Comparison of ENCODE assay signal across 7 cellular contexts in the genomic region with DNA sequence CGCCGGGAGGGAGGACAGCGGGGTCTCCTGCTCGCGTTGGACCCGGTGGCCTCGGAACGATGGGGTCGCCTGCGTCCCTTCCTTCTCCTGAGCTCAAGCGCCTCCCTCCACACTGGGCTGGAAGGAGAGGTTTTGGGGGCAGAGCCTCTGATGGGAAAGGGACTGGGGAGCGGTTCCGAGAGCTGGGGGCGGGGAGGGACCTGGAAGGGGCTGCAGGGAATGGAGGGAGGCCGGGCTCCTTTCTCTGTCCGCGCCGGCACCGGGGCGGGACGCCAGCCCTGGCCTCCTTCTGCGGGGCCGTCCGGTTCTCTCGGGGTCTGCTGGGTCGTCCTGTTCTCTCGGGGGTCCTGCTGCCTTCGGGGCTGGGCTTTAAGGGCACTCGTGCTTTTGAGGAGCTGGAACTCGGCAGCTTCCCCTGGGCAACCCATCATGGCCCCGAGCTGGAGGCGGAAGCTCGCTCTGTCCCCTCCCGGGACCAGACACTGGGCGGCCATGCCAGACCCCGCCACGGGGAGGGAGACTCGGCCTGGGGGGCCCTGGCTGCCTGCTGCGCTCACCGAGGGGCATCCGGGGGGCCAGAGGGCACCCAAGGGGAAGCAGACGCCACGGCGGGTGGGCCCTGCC.
A peak's percentile ranks its signal among the peaks of the same experiment; 100 is the strongest.
DNase-seq lines count a peak whose midpoint lies in the region; ATAC-seq and TF ChIP-seq lines count a peak whose summit lies in the region.
"Not testable (repeated sequence)": the region's sequence is repeated elsewhere in the genome, so short reads cannot be mapped to it uniquely, and the experiment has no call there.

No MANE protein-coding gene starts in this region.

- not testable (repeated sequence) for TF ChIP-seq CTCF in CD14-positive monocyte (IDR thresholded peaks at IDR 0.05); coronary artery (IDR thresholded peaks at IDR 0.05); suprapubic skin (IDR thresholded peaks at IDR 0.05)

- not testable (repeated sequence) for TF ChIP-seq EP300 in suprapubic skin (IDR thresholded peaks at IDR 0.05)

- H3K27ac ChIP-seq in coronary artery, suprapubic skin: not testable (repeated sequence)

- H3K27me3 ChIP-seq in suprapubic skin = not testable (repeated sequence)

- H3K27me3 Mint-ChIP-seq in CD14-positive monocyte (ENCODE audit: low read depth in 3 of 3); activated CD8-positive, alpha-beta memory T cell treated with anti-CD3 and anti-CD28 coated beads, Interleukin-2, amount 10 ng/mL, durations not matched to agents 7 days and 5 days: not testable (repeated sequence)

- not testable (repeated sequence) for H3K4me3 Mint-ChIP-seq in CD14-positive monocyte; activated CD8-positive, alpha-beta memory T cell treated with anti-CD3 and anti-CD28 coated beads, Interleukin-2, amount 10 ng/mL, durations not matched to agents 7 days and 5 days

- WGBS in suprapubic skin = no CpG with 5 or more reads among the region's 44 CpGs

- H3K9me3 Mint-ChIP-seq in CD14-positive monocyte; activated CD8-positive, alpha-beta memory T cell treated with anti-CD3 and anti-CD28 coated beads, Interleukin-2, amount 10 ng/mL, durations not matched to agents 7 days and 5 days (ENCODE audit: low read depth): not testable (repeated sequence)

- not testable (repeated sequence) for H3K36me3 Mint-ChIP-seq in CD14-positive monocyte; activated CD8-positive, alpha-beta memory T cell treated with anti-CD3 and anti-CD28 coated beads, Interleukin-2, amount 10 ng/mL, durations not matched to agents 7 days and 5 days

- not testable (repeated sequence) for H3K4me1 Mint-ChIP-seq in CD14-positive monocyte; activated CD8-positive, alpha-beta memory T cell treated with anti-CD3 and anti-CD28 coated beads, Interleukin-2, amount 10 ng/mL, durations not matched to agents 7 days and 5 days

- not testable (repeated sequence) for H3K9me3 ChIP-seq in suprapubic skin

- H3K4me3 ChIP-seq in coronary artery = peak overlapping the region; percentile 25
- H3K4me3 ChIP-seq in suprapubic skin = peak overlapping the region; percentile 18

- not testable (repeated sequence) for TF ChIP-seq POLR2A in suprapubic skin (IDR thresholded peaks at IDR 0.05)

- DNase-seq in CD14-positive monocyte (ENCODE audit: low spot score) (peak; percentile 26), left ventricle myocardium superior (peak; percentile 9), mesenteric fat pad (ENCODE audit: low spot score) (peak; percentile 22), sciatic nerve (ENCODE audit: low spot score) (peak; percentile 42)
- DNase-seq in activated CD8-positive, alpha-beta memory T cell treated with anti-CD3 and anti-CD28 coated beads, Interleukin-2, amount 10 ng/mL, durations not matched to agents 7 days and 5 days; coronary artery (ENCODE audit: low spot score); suprapubic skin (ENCODE audit: low spot score in 2 of 2): not testable (repeated sequence)

- ATAC-seq in activated CD8-positive, alpha-beta memory T cell treated with anti-CD3 and anti-CD28 coated beads, Interleukin-2, amount 10 ng/mL, durations not matched to agents 7 days and 5 days = peak; percentile 18
- ATAC-seq in left ventricle myocardium superior, sciatic nerve: not testable (repeated sequence)

- H3K36me3 ChIP-seq in suprapubic skin = not testable (repeated sequence)

- CTCF ChIA-PET in activated CD8-positive, alpha-beta memory T cell treated with anti-CD3 and anti-CD28 coated beads, Interleukin-2, amount 10 ng/mL, durations not matched to agents 7 days and 5 days (lab: Charles Lee) = not testable (repeated sequence)

- not testable (repeated sequence) for H3K4me1 ChIP-seq in suprapubic skin

- not testable (repeated sequence) for H3K27ac Mint-ChIP-seq in CD14-positive monocyte; activated CD8-positive, alpha-beta memory T cell treated with anti-CD3 and anti-CD28 coated beads, Interleukin-2, amount 10 ng/mL, durations not matched to agents 7 days and 5 days

- intact Hi-C loops in CD14-positive monocyte (cut with micrococcal nuclease); left ventricle myocardium superior (cut with micrococcal nuclease); sciatic nerve (cut with DNase I): not testable (repeated sequence)
